In genomic region chr12:5375547-5376295, GRCh38 we compare ENCODE assay signal across 18 cellular contexts.
DNase-seq lines count a peak whose midpoint lies in the region; ATAC-seq and TF ChIP-seq lines count a peak whose summit lies in the region.
"Had no signal": no experiment of that assay in that cellular context is flagged by ENCODE, and none has a peak within 500 bp of the region (broad histone marks: within the 10 kb centered on the region; RNA-seq: fewer than 3 reads in every experiment).

No MANE protein-coding gene starts in this region.

- peak; percentile 67 for DNase-seq in DMS53 (lab: John Stamatoyannopoulos, UW)
- DNase-seq in NCI-H69 (lab: John Stamatoyannopoulos, UW): peak; percentile 5
- no peak for DNase-seq in nephron progenitor cell
- DNase-seq in foreskin fibroblast: no peak
- DNase-seq in activated gamma-delta T cell treated with Interleukin-2 at 50 U/mL for 16 hours: no peak
- DNase-seq: CD8-positive, alpha-beta T cell; COR-L47; DMS153; DND-41; EL; HCEC 1CT; HFFc6 had no signal

- no peak overlapping the region for H3K4me3 Mint-ChIP-seq in nephron progenitor cell
- H3K4me3 Mint-ChIP-seq: B cell; CD8-positive, alpha-beta T cell; GM23338; HFFc6 had no signal

- peak overlapping the region; percentile 79 for H3K27ac Mint-ChIP-seq in nephron progenitor cell
- H3K27ac Mint-ChIP-seq: B cell; CD8-positive, alpha-beta T cell; GM23338; HFFc6 had no signal

- H3K4me1 Mint-ChIP-seq in nephron progenitor cell: peaks cover 43% of the 10 kb centered on the region
- H3K4me1 Mint-ChIP-seq: B cell, GM23338 had no signal

- H3K27me3 Mint-ChIP-seq in nephron progenitor cell (ENCODE audit: low read depth, poor library complexity): peaks cover 39% of the 10 kb centered on the region

- H3K27ac ChIP-seq in HEK293 (ENCODE audit: extremely low read depth, low read depth, low read length): no peak overlapping the region
- H3K27ac ChIP-seq: BLaER1 treated with 17β-estradiol and CSF1 and Interleukin-3, amounts not matched to agents 10 nM and 100 nM had no signal

- no peak for TF ChIP-seq CTCF in HEK293 (tag by site-specific recombination; IDR thresholded peaks at IDR 0.05)
- TF ChIP-seq CTCF in nephron progenitor cell (IDR thresholded peaks at IDR 0.05): no peak
- no peak for TF ChIP-seq CTCF in foreskin fibroblast (IDR thresholded peaks at IDR 0.05; ENCODE audit: low read depth, low read length)

- POLR2A ChIA-PET in HEK293 (lab: Yijun Ruan, JAX): no interaction called here

- CTCF ChIA-PET in HEK293 (lab: Yijun Ruan, JAX): interaction anchor here (0.6 to 0.8 kb wide), 3 partner anchors 24 to 930 kb away, joined by 3 read pairs; no protein-coding TSS in a partner anchor

- H3K4me3 ChIP-seq in HEK293 (ENCODE audit: low read depth, low read length) (no peak overlapping the region), foreskin fibroblast (ENCODE audit: low read depth in 1 of 2, low read length in 2 of 2) (no peak overlapping the region)
- H3K4me3 ChIP-seq: BLaER1 treated with 17β-estradiol and CSF1 and Interleukin-3, amounts not matched to agents 10 nM and 100 nM; GM12878; GM23338 had no signal

- ATAC-seq in GM19023 (IDR thresholded peaks at IDR 0.05; ENCODE audit: unreplicated experiment): no peak
- ATAC-seq: CD8-positive, alpha-beta T cell; GM12878; GM23338 had no signal

- no peaks in the 10 kb centered on the region for H3K9me3 ChIP-seq in HEK293 (ENCODE audit: control insufficient read depth, insufficient read depth, low read depth, low read length)
- H3K9me3 ChIP-seq: BLaER1 treated with 17β-estradiol and CSF1 and Interleukin-3, amounts not matched to agents 10 nM and 100 nM had no signal

- no peaks in the 10 kb centered on the region for H3K36me3 ChIP-seq in HEK293 (ENCODE audit: control insufficient read depth in 2 of 2, insufficient read depth in 1 of 2, low read length in 2 of 2)
- H3K36me3 ChIP-seq: BLaER1 treated with 17β-estradiol and CSF1 and Interleukin-3, amounts not matched to agents 10 nM and 100 nM had no signal

- H3K36me3 Mint-ChIP-seq in nephron progenitor cell (ENCODE audit: low read depth): no peaks in the 10 kb centered on the region
- H3K36me3 Mint-ChIP-seq: CD8-positive, alpha-beta T cell had no signal

- no peaks in the 10 kb centered on the region for H3K9me3 Mint-ChIP-seq in nephron progenitor cell
- H3K9me3 Mint-ChIP-seq: CD8-positive, alpha-beta T cell; GM23338; HFFc6 had no signal

- H3K4me1 ChIP-seq in HEK293 (ENCODE audit: control insufficient read depth, insufficient read depth, low read length): no peaks in the 10 kb centered on the region; the same call in 1 of the 2 replicates

TF ChIP-seq in HEK293, 187 proteins besides CTCF, POLR2A, EP300 and RAD21:
- TF ChIP-seq, protein P1, sequence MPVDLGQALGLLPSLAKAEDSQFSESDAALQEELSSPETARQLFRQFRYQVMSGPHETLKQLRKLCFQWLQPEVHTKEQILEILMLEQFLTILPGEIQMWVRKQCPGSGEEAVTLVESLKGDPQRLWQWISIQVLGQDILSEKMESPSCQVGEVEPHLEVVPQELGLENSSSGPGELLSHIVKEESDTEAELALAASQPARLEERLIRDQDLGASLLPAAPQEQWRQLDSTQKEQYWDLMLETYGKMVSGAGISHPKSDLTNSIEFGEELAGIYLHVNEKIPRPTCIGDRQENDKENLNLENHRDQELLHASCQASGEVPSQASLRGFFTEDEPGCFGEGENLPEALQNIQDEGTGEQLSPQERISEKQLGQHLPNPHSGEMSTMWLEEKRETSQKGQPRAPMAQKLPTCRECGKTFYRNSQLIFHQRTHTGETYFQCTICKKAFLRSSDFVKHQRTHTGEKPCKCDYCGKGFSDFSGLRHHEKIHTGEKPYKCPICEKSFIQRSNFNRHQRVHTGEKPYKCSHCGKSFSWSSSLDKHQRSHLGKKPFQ (tag by site-specific recombination; IDR thresholded peaks at IDR 0.05): no peak
- peak; percentile 83 for TF ChIP-seq ZBTB49 (tag by site-specific recombination; IDR thresholded peaks at IDR 0.05; ENCODE audit: low read depth)

Comparison
In these comparisons a context has a peak if more than half of its experiments do, and no peak if none do; other contexts are left out.
1. DNase-seq: peak in DMS53 (single experiment) and NCI-H69 (single experiment); none in nephron progenitor cell (single experiment), foreskin fibroblast (0 of 2) and activated gamma-delta T cell treated with Interleukin-2 at 50 U/mL for 16 hours (single experiment).